8 cellular contexts compared by ENCODE assay signal in genomic region chr7:124764071-124764846, GRCh38. TPM values are rescaled to one million over a fixed set of nuclear protein-coding genes. Genes with fewer than 3 reads are reported as not detected.
DNase-seq lines count a peak whose midpoint lies in the region; ATAC-seq and TF ChIP-seq lines count a peak whose summit lies in the region.

No MANE protein-coding gene starts in this region.

- no peaks in the 10 kb centered on the region for H3K36me3 ChIP-seq in rectal smooth muscle tissue (ENCODE audit: control insufficient read depth, insufficient read depth, low read length)

- H3K4me3 ChIP-seq in GM08714 (ENCODE audit: low read length), result peak overlapping the region; percentile 57; the same call in 1 of the 2 replicates
- H3K4me3 ChIP-seq in rectal smooth muscle tissue (ENCODE audit: low read length), result peak overlapping the region; percentile 67

- POLR2A ChIA-PET in WTC11 (lab: Charles Lee), result no interaction called here

- no peak for TF ChIP-seq CTCF in WTC11 (IDR thresholded peaks at IDR 0.05)

- H3K27me3 ChIP-seq in rectal smooth muscle tissue (ENCODE audit: control insufficient read depth, insufficient read depth, low read length), result peaks cover 22% of the 10 kb centered on the region

- no peak overlapping the region for H3K9ac ChIP-seq in rectal smooth muscle tissue (ENCODE audit: low read length)

- peaks cover 14% of the 10 kb centered on the region for H3K36me3 Mint-ChIP-seq in WTC11

- H3K4me1 ChIP-seq in rectal smooth muscle tissue (ENCODE audit: control insufficient read depth, insufficient read depth, low read length), result no peaks in the 10 kb centered on the region

- no peak overlapping the region for H3K27ac ChIP-seq in rectal smooth muscle tissue (ENCODE audit: low read depth, low read length)

- CTCF ChIA-PET in WTC11 (lab: Charles Lee), result interaction anchor here (2.8 kb wide), 1 partner anchor 20 kb away, joined by 19 read pairs; no protein-coding TSS in a partner anchor

- peak; percentile 2 for ATAC-seq in WTC11
- ATAC-seq in left cardiac atrium, result no peak
- ATAC-seq in GM19035 (IDR thresholded peaks at IDR 0.05; ENCODE audit: unreplicated experiment), result no peak

- intact Hi-C loops in left cardiac atrium (cut with DNase I), result no loop called here

- peaks cover 23% of the 10 kb centered on the region for H3K27me3 Mint-ChIP-seq in WTC11 (ENCODE audit: low read depth)

- H3K4me3 Mint-ChIP-seq in WTC11, result peak overlapping the region; percentile 91

- no peak overlapping the region for H3K27ac Mint-ChIP-seq in WTC11

- peaks cover 3% of the 10 kb centered on the region; the same call in 1 of the 2 replicates for H3K9me3 Mint-ChIP-seq in WTC11

- DNase-seq in WTC11 (ENCODE audit: low spot score) (peak; percentile 22), left cardiac atrium (peak; percentile 17), DMS153 treated with DMSO at 0.1 percent for 48 hours (lab: John Stamatoyannopoulos, UW; ENCODE audit: unreplicated experiment) (no peak), MV-4-11 (lab: John Stamatoyannopoulos, UW) (no peak)
- DNase-seq in stimulated activated CD4-positive, alpha-beta T cell treated with anti-CD3 and anti-CD28 coated beads, Interleukin-1b, Interleukin-23, amount 100 ng/mL, for 48 hours, result no peak

- H3K4me1 Mint-ChIP-seq in WTC11, result peaks cover 31% of the 10 kb centered on the region

TF ChIP-seq in WTC11, 78 proteins besides CTCF, POLR2A, EP300 and RAD21:
- TF ChIP-seq ZBTB43 (CRISPR knock-in tag; IDR thresholded peaks at IDR 0.05) (no peak), ZNF219 (CRISPR knock-in tag; IDR thresholded peaks at IDR 0.05; ENCODE audit: borderline replicate concordance) (no peak), E2F5 (CRISPR knock-in tag; IDR thresholded peaks at IDR 0.05) (no peak), E2F4 (CRISPR knock-in tag; IDR thresholded peaks at IDR 0.05; ENCODE audit: borderline replicate concordance, low read depth) (no peak)

RNA-seq across cellular contexts. Expression of gene GPR37, which starts 1.3 kb away (rescaled TPM):
- total RNA-seq in WTC11 (2021) (10.9 to 20.4 TPM (median 11.3 TPM) in 3 replicates), left cardiac atrium (under 1 TPM; 0.24 to 0.32 TPM)

Comparison
In these comparisons a context has a peak if more than half of its experiments do, and no peak if none do; other contexts are left out.
1. DNase-seq: peak in WTC11 (single experiment) and left cardiac atrium (single experiment); none in DMS153 treated with DMSO at 0.1 percent for 48 hours (single experiment), stimulated activated CD4-positive, alpha-beta T cell treated with anti-CD3 and anti-CD28 coated beads, Interleukin-1b, Interleukin-23, amount 100 ng/mL, for 48 hours (single experiment) and MV-4-11 (single experiment).